1 cellular context compared by ENCODE assay signal in genomic region chr13:73171926-73172325, GRCh38.
TF ChIP-seq lines count a peak whose summit lies in the region.

No MANE protein-coding gene starts in this region.

TF ChIP-seq in SK-N-SH treated with all-trans-retinoic acid at 6 μM for 48 hours, 23 proteins besides CTCF, POLR2A, EP300 and RAD21 (continued from another document):
- no peak for TF ChIP-seq CREB5 (CRISPR knock-in tag; IDR thresholded peaks at IDR 0.05; ENCODE audit: low read depth)
